In the genomic region with DNA sequence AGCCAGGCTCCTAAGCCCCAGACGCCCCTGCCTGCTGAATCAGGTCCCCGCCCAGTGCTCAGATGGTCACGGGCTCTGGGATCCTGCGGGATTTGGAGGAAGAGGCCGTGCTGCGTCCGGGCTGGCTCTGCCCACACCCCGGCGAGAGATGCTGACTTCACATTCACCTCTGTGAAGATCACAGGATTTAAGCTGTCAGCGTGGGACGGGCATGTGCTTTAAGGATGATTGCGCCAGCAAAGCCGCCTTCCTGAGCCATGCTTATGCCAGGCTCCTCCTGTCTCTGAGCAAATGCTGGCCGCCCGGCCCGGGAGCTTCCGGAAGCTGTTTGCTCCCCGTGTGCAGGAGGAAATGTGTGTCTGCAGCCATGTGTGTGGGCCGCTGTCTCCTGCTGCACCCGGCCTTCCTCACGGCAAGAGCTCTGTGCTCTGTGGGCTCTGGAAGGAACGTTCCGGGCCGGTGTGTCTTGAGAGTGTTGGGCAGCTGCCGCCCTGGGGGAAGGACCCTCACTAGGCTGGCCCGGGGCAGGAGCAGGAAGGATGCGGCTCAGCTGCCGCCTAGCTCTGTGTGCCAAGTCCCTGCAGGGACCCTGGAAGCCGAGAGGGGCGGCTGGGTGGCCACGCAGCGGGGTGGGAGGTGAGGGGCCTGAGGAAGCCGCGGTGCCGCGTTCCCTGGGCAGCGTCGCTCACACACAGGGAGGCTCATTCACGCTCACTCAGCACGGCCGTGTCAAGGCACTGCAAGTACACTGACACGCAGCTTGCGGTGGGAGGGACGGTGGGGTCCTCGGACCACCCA, we compare ENCODE assay signal across 13 cellular contexts. TPM values are rescaled to one million over a fixed set of nuclear protein-coding genes. Genes with fewer than 3 reads are reported as not detected.
DNase-seq lines count a peak whose midpoint lies in the region; ATAC-seq and TF ChIP-seq lines count a peak whose summit lies in the region.
"Had no signal": no experiment of that assay in that cellular context is flagged by ENCODE, and none has a peak within 500 bp of the region (broad histone marks: within the 10 kb centered on the region; RNA-seq: fewer than 3 reads in every experiment).

No MANE protein-coding gene starts in this region.

- 47% methylated on average over 45 of the region's 45 CpGs for WGBS in thymus

- no peaks in the 10 kb centered on the region for H4K20me1 ChIP-seq in fibroblast of lung (ENCODE audit: control insufficient read depth, extremely low read depth, insufficient read depth, low read length)

- peak; percentile 11 for DNase-seq in left ventricle myocardium inferior
- no peak for DNase-seq in Right ventricle myocardium inferior (ENCODE audit: missing footprints)
- peak; percentile 19 for DNase-seq in SK-MEL-5 (ENCODE audit: low read depth, low spot score)
- DNase-seq in fibroblast of lung (ENCODE audit: low read depth in 2 of 2), result peak in 1 of 2 donors; percentile 11
- DNase-seq in NCI-H2227 (lab: John Stamatoyannopoulos, UW; ENCODE audit: unreplicated experiment), result no peak
- DNase-seq in NCI-H345 treated with DMSO at 0.1 percent for 48 hours (lab: John Stamatoyannopoulos, UW; ENCODE audit: unreplicated experiment), result no peak
- DNase-seq: GDM1; HCEC 1CT; NCI-H1105; stimulated activated naive B cell treated with anti-CD40 and anti-IgM and Interleukin-4, amounts not matched to agents 10 μg/mL and 1 μg/mL and 100 μg/mL, for 72 hours had no signal

- ATAC-seq in Right ventricle myocardium inferior, result no peak
- ATAC-seq in HG02678 (IDR thresholded peaks at IDR 0.05; ENCODE audit: unreplicated experiment), result no peak

- H3K9me3 ChIP-seq in left ventricle myocardium inferior (replicated peaks), result peaks cover 3% of the 10 kb centered on the region
- H3K9me3 ChIP-seq in fibroblast of lung (ENCODE audit: control insufficient read depth, insufficient read depth, low read depth, low read length), result no peaks in the 10 kb centered on the region
- H3K9me3 ChIP-seq in thymus (ENCODE audit: control insufficient read depth), result no peaks in the 10 kb centered on the region

- no peak overlapping the region for H3K4me2 ChIP-seq in fibroblast of lung (ENCODE audit: extremely low read depth, insufficient read depth, low read length)

- no peaks in the 10 kb centered on the region for H3K36me3 ChIP-seq in left ventricle myocardium inferior
- H3K36me3 ChIP-seq in fibroblast of lung (ENCODE audit: control insufficient read depth, insufficient read depth, low read length), result no peaks in the 10 kb centered on the region
- no peaks in the 10 kb centered on the region for H3K36me3 ChIP-seq in thymus (ENCODE audit: control insufficient read depth, insufficient read depth)

- peaks cover 98% of the 10 kb centered on the region for H3K27me3 ChIP-seq in left ventricle myocardium inferior (ENCODE audit: low read depth)
- H3K27me3 ChIP-seq in fibroblast of lung (ENCODE audit: control insufficient read depth, insufficient read depth, low read length), result peaks cover 32% of the 10 kb centered on the region
- H3K27me3 ChIP-seq in thymus (ENCODE audit: control insufficient read depth, insufficient read depth), result no peaks in the 10 kb centered on the region

- no peaks in the 10 kb centered on the region for H3K79me2 ChIP-seq in fibroblast of lung (ENCODE audit: control insufficient read depth, insufficient read depth, low read length)

- H3K27ac ChIP-seq in left ventricle myocardium inferior (replicated peaks) (no peak overlapping the region), fibroblast of lung (ENCODE audit: insufficient read depth, low read length) (no peak overlapping the region), thymus (ENCODE audit: low read depth) (peak overlapping the region; percentile 32)

- H3K9ac ChIP-seq in fibroblast of lung (ENCODE audit: insufficient read depth, low read length), result no peak overlapping the region

- H2AFZ ChIP-seq in fibroblast of lung (ENCODE audit: low read length), result peak overlapping the region; percentile 24

- H3K4me1 ChIP-seq in left ventricle myocardium inferior (peaks cover 6% of the 10 kb centered on the region), fibroblast of lung (ENCODE audit: control insufficient read depth, extremely low read depth, insufficient read depth, low read length) (no peaks in the 10 kb centered on the region), thymus (ENCODE audit: control insufficient read depth, insufficient read depth, low read length) (peaks cover 28% of the 10 kb centered on the region)

- intact Hi-C loops in left ventricle myocardium inferior (cut with micrococcal nuclease), result no loop called here
- intact Hi-C loops in Right ventricle myocardium inferior (cut with DNase I), result no loop called here

- in situ Hi-C loops in SK-MEL-5 (cut with HindIII; ENCODE audit: low pct_unique_long_range_greater_than_20kb, low sequenced_read_pairs), result no loop called here

- H3K4me3 ChIP-seq in left ventricle myocardium inferior (peak overlapping the region; percentile 21), fibroblast of lung (replicated peaks in 1 of 4; ENCODE audit: control extremely low read depth in 1 of 4, insufficient read depth in 1 of 4, low read depth in 3 of 4, low read length in 4 of 4) (no peak overlapping the region), thymus (ENCODE audit: low read length) (no peak overlapping the region)

- TF ChIP-seq CTCF in left ventricle myocardium inferior (IDR thresholded peaks at IDR 0.05; ENCODE audit: borderline replicate concordance) (no peak), fibroblast of lung (conservative IDR thresholded peaks at IDR 0.05 in 1 of 2, IDR thresholded peaks at IDR 0.05 in 1 of 2; ENCODE audit: low read depth in 1 of 2, low read length in 2 of 2) (no peak)

RNA-seq across cellular contexts. Expression of a gene that starts 19.0 kb away (rescaled TPM):
- total RNA-seq in left ventricle myocardium inferior, result not detected
- total RNA-seq in Right ventricle myocardium inferior, result not detected
- not detected in 2 replicates for total RNA-seq in SK-MEL-5 (2014; rRNA removed; shearing (Covaris generic))
- not detected in 2 replicates for polyA plus RNA-seq in SK-MEL-5 (2015; cell fraction: cytosol; rRNA removed)
- polyA plus RNA-seq in SK-MEL-5 (2015; cell fraction: nucleus; rRNA removed), result not detected in 2 replicates
- not detected in 2 replicates for total RNA-seq in fibroblast of lung
- polyA plus RNA-seq in fibroblast of lung, result not detected in 2 replicates
- not detected in 2 replicates for polyA plus RNA-seq in fibroblast of lung (2012)
- not detected in 2 replicates for polyA minus RNA-seq in fibroblast of lung (ENCODE audit: low replicate concordance)
- 0.37 TPM for polyA plus RNA-seq in thymus
- polyA plus RNA-seq: neural cell had no signal

Comparison
In these comparisons a context has a peak if more than half of its experiments do, and no peak if none do; other contexts are left out.
1. DNase-seq: peak in left ventricle myocardium inferior (single experiment) and SK-MEL-5 (single experiment); none in Right ventricle myocardium inferior (single experiment), NCI-H2227 (single experiment) and NCI-H345 treated with DMSO at 0.1 percent for 48 hours (single experiment).